8 cellular contexts compared by ENCODE assay signal in genomic region chr6:29628419-29629281, GRCh38. TPM values are rescaled to one million over a fixed set of nuclear protein-coding genes. Genes with fewer than 3 reads are reported as not detected.
DNase-seq lines count a peak whose midpoint lies in the region; ATAC-seq and TF ChIP-seq lines count a peak whose summit lies in the region.

No MANE protein-coding gene starts in this region.

- peaks cover 26 to 61% of the 10 kb centered on the region in 2 experiments; a peak in 3 of 4 replicates for H3K79me1 ChIP-seq in IMR-90 (ENCODE audit: low read depth in 1 of 2, low read length in 2 of 2)

- peaks cover 38% of the 10 kb centered on the region for H3K4me1 Mint-ChIP-seq in activated T-cell treated with anti-CD3 and anti-CD28 coated beads, Interleukin-2, amount 50 U/mL, for 24 hours (ENCODE audit: low read depth)
- H3K4me1 Mint-ChIP-seq in stimulated activated effector memory CD8-positive, alpha-beta T cell treated with anti-CD3 and anti-CD28 coated beads, Interleukin-12 subunit alpha, Interleukin-12 subunit beta, amount 100 ng/mL, for 72 hours, result peaks cover 54% of the 10 kb centered on the region

- H3K4me1 ChIP-seq in IMR-90 (ENCODE audit: control insufficient read depth, insufficient read depth, low read length) (peaks cover 14% of the 10 kb centered on the region), OCI-LY3 (ENCODE audit: low read length) (peaks cover 12% of the 10 kb centered on the region), mesodermal cell (ENCODE audit: control insufficient read depth, insufficient read depth, low read length, poor library complexity, severe bottlenecking) (peaks cover 63% of the 10 kb centered on the region)

- H3K27me3 ChIP-seq in IMR-90 (ENCODE audit: control insufficient read depth, insufficient read depth, low read length), result no peaks in the 10 kb centered on the region
- H3K27me3 ChIP-seq in OCI-LY3 (ENCODE audit: low read depth, low read length), result no peaks in the 10 kb centered on the region

- peak overlapping the region; percentile 29 for H3K14ac ChIP-seq in IMR-90 (replicated peaks; ENCODE audit: low read depth, low read length)

- H3K9me3 Mint-ChIP-seq in activated T-cell treated with anti-CD3 and anti-CD28 coated beads, Interleukin-2, amount 50 U/mL, for 24 hours, result no peaks in the 10 kb centered on the region
- H3K9me3 Mint-ChIP-seq in stimulated activated effector memory CD8-positive, alpha-beta T cell treated with anti-CD3 and anti-CD28 coated beads, Interleukin-12 subunit alpha, Interleukin-12 subunit beta, amount 100 ng/mL, for 72 hours, result no peaks in the 10 kb centered on the region

- peak; percentile 48 for ATAC-seq in IMR-90 (ENCODE audit: low read depth)
- ATAC-seq in stimulated activated effector memory CD8-positive, alpha-beta T cell treated with anti-CD3 and anti-CD28 coated beads, Interleukin-12 subunit alpha, Interleukin-12 subunit beta, amount 100 ng/mL, for 72 hours, result peak; percentile 63
- ATAC-seq in HG02981 (IDR thresholded peaks at IDR 0.05; ENCODE audit: unreplicated experiment), result no peak

- CTCF ChIA-PET in IMR-90 (lab: Yijun Ruan, JAX), result no interaction called here

- peak overlapping the region; percentile 81 for H3K4me3 Mint-ChIP-seq in activated T-cell treated with anti-CD3 and anti-CD28 coated beads, Interleukin-2, amount 50 U/mL, for 24 hours
- H3K4me3 Mint-ChIP-seq in stimulated activated effector memory CD8-positive, alpha-beta T cell treated with anti-CD3 and anti-CD28 coated beads, Interleukin-12 subunit alpha, Interleukin-12 subunit beta, amount 100 ng/mL, for 72 hours, result peak overlapping the region; percentile 85

- in situ Hi-C loops in IMR-90 (cut with MboI; ENCODE audit: low sequenced_read_pairs), result no loop called here

- peak overlapping the region; percentile 49 for H2BK5ac ChIP-seq in IMR-90 (ENCODE audit: low read depth, low read length, poor library complexity, severe bottlenecking)

- WGBS in IMR-90 (ENCODE audit: extremely low coverage in 2 of 2, insufficient read length in 1 of 2), 2 experiments, result 0% methylated on average over 4 of the region's 32 CpGs; no CpG with 5 or more reads in 1 of the 2 experiments
- WGBS in mesodermal cell (ENCODE audit: insufficient coverage in 2 of 2), 2 experiments, result 0% methylated on average over 20 to 29 of the region's 32 CpGs

- no peak for TF ChIP-seq POLR2A in IMR-90 (IDR thresholded peaks at IDR 0.05; ENCODE audit: low read depth, low read length)

- H3K9me3 ChIP-seq in IMR-90 (ENCODE audit: control insufficient read depth, insufficient read depth, low read length), result no peaks in the 10 kb centered on the region
- no peaks in the 10 kb centered on the region for H3K9me3 ChIP-seq in OCI-LY3 (ENCODE audit: insufficient read depth, low read length)
- no peaks in the 10 kb centered on the region for H3K9me3 ChIP-seq in mesodermal cell (ENCODE audit: control insufficient read depth, low read length)

- H3K36me3 ChIP-seq in IMR-90 (ENCODE audit: control insufficient read depth, insufficient read depth, low read length) (peaks cover 2% of the 10 kb centered on the region; the same call in 1 of the 2 replicates), OCI-LY3 (replicated peaks; ENCODE audit: low read depth, low read length) (peaks cover 9% of the 10 kb centered on the region), mesodermal cell (ENCODE audit: control insufficient read depth, insufficient read depth, low read length) (peaks cover 15% of the 10 kb centered on the region)

- intact Hi-C loops in IMR-90 (cut with micrococcal nuclease), result no loop called here

- peak overlapping the region; percentile 55 for H3K23ac ChIP-seq in IMR-90 (ENCODE audit: low read depth, low read length)

- peak overlapping the region; percentile 58 for H3K18ac ChIP-seq in IMR-90 (ENCODE audit: low read depth, low read length)

- H3K36me3 Mint-ChIP-seq in activated T-cell treated with anti-CD3 and anti-CD28 coated beads, Interleukin-2, amount 50 U/mL, for 24 hours (ENCODE audit: low read depth), result no peaks in the 10 kb centered on the region
- peaks cover 12% of the 10 kb centered on the region for H3K36me3 Mint-ChIP-seq in stimulated activated effector memory CD8-positive, alpha-beta T cell treated with anti-CD3 and anti-CD28 coated beads, Interleukin-12 subunit alpha, Interleukin-12 subunit beta, amount 100 ng/mL, for 72 hours

- H3K4me2 ChIP-seq in IMR-90 (ENCODE audit: low read depth, low read length) (peak overlapping the region; percentile 93), OCI-LY3 (ENCODE audit: low read length) (peak overlapping the region; percentile 98)

- peak overlapping the region; percentile 70 for H3K4ac ChIP-seq in IMR-90 (ENCODE audit: low read depth, low read length)

- peak overlapping the region; percentile 71; the same call in 1 of the 2 replicates for H3K56ac ChIP-seq in IMR-90 (ENCODE audit: extremely low read depth, insufficient read depth, low read length)

- H4K91ac ChIP-seq in IMR-90 (ENCODE audit: insufficient read depth, low read depth, low read length), result peak overlapping the region; percentile 56

- peak overlapping the region; percentile 72; the same call in 1 of the 3 replicates for H2BK15ac ChIP-seq in IMR-90 (ENCODE audit: low read depth, low read length)

- peak overlapping the region; percentile 96 for H2AFZ ChIP-seq in IMR-90 (replicated peaks; ENCODE audit: low read length, poor library complexity)
- peak overlapping the region; percentile 30; the same call in 1 of the 2 replicates for H2AFZ ChIP-seq in OCI-LY3 (ENCODE audit: low read depth, low read length)

- H2BK20ac ChIP-seq in IMR-90 (ENCODE audit: low read depth, low read length), result no peak overlapping the region

- peak; percentile 56 for TF ChIP-seq RAD21 in IMR-90 (IDR thresholded peaks at IDR 0.05; ENCODE audit: low read length)

- dilution Hi-C loops in IMR-90 (cut with HindIII; ENCODE audit: low sequenced_read_pairs, unreplicated experiment), result no loop called here

- TF ChIP-seq CTCF in IMR-90 (conservative IDR thresholded peaks at IDR 0.05; ENCODE audit: low read depth, low read length) (peak; percentile 75), OCI-LY3 (IDR thresholded peaks at IDR 0.05; ENCODE audit: low read depth, low read length) (peak; percentile 45), epithelial cell of esophagus (IDR thresholded peaks at IDR 0.05; ENCODE audit: insufficient read depth, low read depth, low read length, missing control alignments) (peak; percentile 75)

- peaks cover 14% of the 10 kb centered on the region for H3K9me1 ChIP-seq in IMR-90 (ENCODE audit: insufficient read depth, low read length)

- H3K79me2 ChIP-seq in OCI-LY3 (ENCODE audit: low read length), result no peaks in the 10 kb centered on the region

- H3K4me3 ChIP-seq in IMR-90 (ENCODE audit: insufficient read depth, low read depth, low read length), result peak overlapping the region; percentile 63
- peak overlapping the region; percentile 96 for H3K4me3 ChIP-seq in OCI-LY3 (ENCODE audit: low read length)
- H3K4me3 ChIP-seq in epithelial cell of esophagus (ENCODE audit: low read length), result peak overlapping the region; percentile 62
- peak overlapping the region; percentile 52 for H3K4me3 ChIP-seq in mesodermal cell (ENCODE audit: extremely low read depth, insufficient read depth, low read length, poor library complexity, severe bottlenecking)

- DNase-seq in COLO668 (lab: John Stamatoyannopoulos, UW; ENCODE audit: unreplicated experiment) (peak; percentile 64), IMR-90 (peak; percentile 73), epithelial cell of esophagus (ENCODE audit: low read depth) (peak; percentile 71)
- peak; percentile 75 for DNase-seq in activated T-cell treated with anti-CD3 and anti-CD28 coated beads, Interleukin-2, amount 50 U/mL, for 24 hours
- peak; percentile 29 to 69 for DNase-seq in stimulated activated effector memory CD8-positive, alpha-beta T cell treated with anti-CD3 and anti-CD28 coated beads, Interleukin-12 subunit alpha, Interleukin-12 subunit beta, amount 100 ng/mL, for 72 hours (ENCODE audit: low spot score in 2 of 2)

- peak overlapping the region; percentile 68; the same call in 1 of the 2 replicates for H2BK120ac ChIP-seq in IMR-90 (ENCODE audit: low read depth, low read length)

- peaks cover 4% of the 10 kb centered on the region for H4K20me1 ChIP-seq in IMR-90 (ENCODE audit: insufficient read depth, low read length)
- H4K20me1 ChIP-seq in OCI-LY3 (ENCODE audit: insufficient read depth, low read length), result peaks cover 7% of the 10 kb centered on the region; the same call in 1 of the 2 replicates

- H2AK9ac ChIP-seq in IMR-90 (replicated peaks; ENCODE audit: low read depth, low read length, poor library complexity), result peak overlapping the region; percentile 59

- POLR2A ChIA-PET in IMR-90 (lab: Charles Lee; ENCODE audit: unreplicated experiment), result interaction anchor here (0.6 kb wide), 2 partner anchors 11 to 914 kb away, joined by 4 to 14 read pairs; no protein-coding TSS in a partner anchor

- peak overlapping the region; percentile 85 for H3K27ac Mint-ChIP-seq in activated T-cell treated with anti-CD3 and anti-CD28 coated beads, Interleukin-2, amount 50 U/mL, for 24 hours
- peak overlapping the region; percentile 70 for H3K27ac Mint-ChIP-seq in stimulated activated effector memory CD8-positive, alpha-beta T cell treated with anti-CD3 and anti-CD28 coated beads, Interleukin-12 subunit alpha, Interleukin-12 subunit beta, amount 100 ng/mL, for 72 hours

- no TSS peak for BruUV-seq in IMR-90 (replicated peaks; lab: Mats Ljungman, UMichigan)

- H4K8ac ChIP-seq in IMR-90 (ENCODE audit: low read depth in 2 of 2, low read length in 2 of 2), result peak overlapping the region; percentile 74 to 88; a peak in 3 of 4 replicates

- H2AK5ac ChIP-seq in IMR-90 (ENCODE audit: low read depth, low read length), result peak overlapping the region; percentile 90

- H3K27ac ChIP-seq in IMR-90 (ENCODE audit: insufficient read depth, low read length) (peak overlapping the region; percentile 90), OCI-LY3 (ENCODE audit: low read length) (no peak overlapping the region), mesodermal cell (ENCODE audit: low read depth, low read length, severe bottlenecking) (peak overlapping the region; percentile 79)

- peak overlapping the region; percentile 16; the same call in 1 of the 2 replicates for H4K5ac ChIP-seq in IMR-90 (ENCODE audit: low read depth, low read length)

- peaks cover 5% of the 10 kb centered on the region for H3K27me3 Mint-ChIP-seq in activated T-cell treated with anti-CD3 and anti-CD28 coated beads, Interleukin-2, amount 50 U/mL, for 24 hours

- H3K9ac ChIP-seq in IMR-90 (ENCODE audit: low read depth, low read length), result peak overlapping the region; percentile 88
- peak overlapping the region; percentile 81 for H3K9ac ChIP-seq in OCI-LY3 (ENCODE audit: low read length)

RNA-seq across cellular contexts. Expression of gene GABBR1, which starts 4.3 kb away (rescaled TPM):
- 5.9 and 6.9 TPM in 2 replicates for total RNA-seq in IMR-90 (2012; rRNA removed)
- 25.6 and 31.5 TPM in 2 replicates for polyA plus RNA-seq in IMR-90 (2012; rRNA removed)
- polyA plus RNA-seq in IMR-90 (2012; cell fraction: cytosol; rRNA removed), result 6.7 and 7.4 TPM in 2 replicates
- polyA plus RNA-seq in IMR-90 (2012; cell fraction: nucleus; rRNA removed; ENCODE audit: low replicate concordance), result 258 and 361 TPM in 2 replicates
- polyA plus RNA-seq in mesodermal cell (2013, experiment 1 of 2), result 55.8 TPM
- 48.3 TPM for polyA plus RNA-seq in mesodermal cell (2013, experiment 2 of 2)

RNA-seq across cellular contexts. Expression of gene MOG, which starts 28.2 kb away (rescaled TPM):
- not detected in 2 replicates for total RNA-seq in IMR-90 (2012; rRNA removed)
- not detected in 2 replicates for polyA plus RNA-seq in IMR-90 (2012; rRNA removed)
- not detected in 2 replicates for polyA plus RNA-seq in IMR-90 (2012; cell fraction: cytosol; rRNA removed)
- not detected in 2 replicates for polyA plus RNA-seq in IMR-90 (2012; cell fraction: nucleus; rRNA removed; ENCODE audit: low replicate concordance)
- not detected for polyA plus RNA-seq in mesodermal cell (2013, experiment 1 of 2)
- polyA plus RNA-seq in mesodermal cell (2013, experiment 2 of 2), result not detected

RNA-seq across cellular contexts. Expression of gene OR2H2, which starts 43.7 kb away (rescaled TPM):
- not detected in 2 replicates for total RNA-seq in IMR-90 (2012; rRNA removed)
- not detected in 2 replicates for polyA plus RNA-seq in IMR-90 (2012; rRNA removed)
- not detected in 2 replicates for polyA plus RNA-seq in IMR-90 (2012; cell fraction: cytosol; rRNA removed)
- polyA plus RNA-seq in IMR-90 (2012; cell fraction: nucleus; rRNA removed; ENCODE audit: low replicate concordance), result not detected in 2 replicates
- not detected for polyA plus RNA-seq in mesodermal cell (2013, experiment 1 of 2)
- not detected for polyA plus RNA-seq in mesodermal cell (2013, experiment 2 of 2)

RNA-seq across cellular contexts. Expression of gene ZFP57, which starts 52.3 kb away (rescaled TPM):
- total RNA-seq in IMR-90 (2012; rRNA removed), result not detected in 2 replicates
- polyA plus RNA-seq in IMR-90 (2012; rRNA removed), result not detected in 2 replicates
- polyA plus RNA-seq in IMR-90 (2012; cell fraction: cytosol; rRNA removed), result not detected in 2 replicates
- polyA plus RNA-seq in IMR-90 (2012; cell fraction: nucleus; rRNA removed; ENCODE audit: low replicate concordance), result not detected in 2 replicates
- polyA plus RNA-seq in mesodermal cell (2013, experiment 1 of 2), result not detected
- polyA plus RNA-seq in mesodermal cell (2013, experiment 2 of 2), result not detected
